1 cellular context compared by ENCODE assay signal in the genomic region with DNA sequence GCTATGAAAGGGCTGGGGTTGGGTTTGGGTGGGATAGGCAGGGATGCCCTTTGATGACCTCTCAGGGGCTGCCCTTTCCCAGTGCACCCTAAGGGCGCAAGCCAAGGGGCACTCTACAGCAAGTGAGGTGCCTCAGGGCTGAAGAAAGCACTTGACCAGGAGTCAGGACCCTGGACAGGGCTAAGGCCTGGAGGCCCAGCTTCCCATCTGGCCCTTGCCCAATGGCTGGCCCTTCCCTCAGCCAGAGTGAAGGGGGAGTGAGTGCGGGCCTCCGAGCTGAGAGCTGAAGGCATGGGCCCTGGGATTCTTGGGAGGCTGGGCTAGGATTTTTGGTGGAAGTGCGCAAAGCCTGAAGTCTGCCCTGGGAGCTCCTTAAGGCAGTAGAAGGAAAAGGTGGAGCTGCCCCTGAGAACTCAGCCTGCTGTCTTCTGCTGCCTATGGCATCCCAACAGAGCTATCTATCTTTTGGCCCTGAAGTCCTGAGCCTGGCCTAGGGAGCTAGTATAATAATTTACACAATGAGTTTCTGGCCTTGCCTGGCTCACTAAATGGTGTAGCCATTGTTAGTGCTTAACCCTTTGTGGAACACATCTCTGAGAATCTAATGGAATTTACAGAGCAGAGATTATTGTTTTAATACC.
TF ChIP-seq lines count a peak whose summit lies in the region.

No MANE protein-coding gene starts in this region.

TF ChIP-seq in HepG2, 621 proteins besides CTCF, POLR2A, EP300 and RAD21:
- TF ChIP-seq, protein P1, sequence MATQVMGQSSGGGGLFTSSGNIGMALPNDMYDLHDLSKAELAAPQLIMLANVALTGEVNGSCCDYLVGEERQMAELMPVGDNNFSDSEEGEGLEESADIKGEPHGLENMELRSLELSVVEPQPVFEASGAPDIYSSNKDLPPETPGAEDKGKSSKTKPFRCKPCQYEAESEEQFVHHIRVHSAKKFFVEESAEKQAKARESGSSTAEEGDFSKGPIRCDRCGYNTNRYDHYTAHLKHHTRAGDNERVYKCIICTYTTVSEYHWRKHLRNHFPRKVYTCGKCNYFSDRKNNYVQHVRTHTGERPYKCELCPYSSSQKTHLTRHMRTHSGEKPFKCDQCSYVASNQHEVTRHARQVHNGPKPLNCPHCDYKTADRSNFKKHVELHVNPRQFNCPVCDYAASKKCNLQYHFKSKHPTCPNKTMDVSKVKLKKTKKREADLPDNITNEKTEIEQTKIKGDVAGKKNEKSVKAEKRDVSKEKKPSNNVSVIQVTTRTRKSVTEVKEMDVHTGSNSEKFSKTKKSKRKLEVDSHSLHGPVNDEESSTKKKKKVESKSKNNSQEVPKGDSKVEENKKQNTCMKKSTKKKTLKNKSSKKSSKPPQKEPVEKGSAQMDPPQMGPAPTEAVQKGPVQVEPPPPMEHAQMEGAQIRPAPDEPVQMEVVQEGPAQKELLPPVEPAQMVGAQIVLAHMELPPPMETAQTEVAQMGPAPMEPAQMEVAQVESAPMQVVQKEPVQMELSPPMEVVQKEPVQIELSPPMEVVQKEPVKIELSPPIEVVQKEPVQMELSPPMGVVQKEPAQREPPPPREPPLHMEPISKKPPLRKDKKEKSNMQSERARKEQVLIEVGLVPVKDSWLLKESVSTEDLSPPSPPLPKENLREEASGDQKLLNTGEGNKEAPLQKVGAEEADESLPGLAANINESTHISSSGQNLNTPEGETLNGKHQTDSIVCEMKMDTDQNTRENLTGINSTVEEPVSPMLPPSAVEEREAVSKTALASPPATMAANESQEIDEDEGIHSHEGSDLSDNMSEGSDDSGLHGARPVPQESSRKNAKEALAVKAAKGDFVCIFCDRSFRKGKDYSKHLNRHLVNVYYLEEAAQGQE (IDR thresholded peaks at IDR 0.05; ENCODE audit: borderline replicate concordance in 1 of 2, low read depth in 1 of 2, low read length in 2 of 2) = peak; percentile 89 to 95
- peak; percentile 94 for TF ChIP-seq MIER2 (CRISPR knock-in tag; IDR thresholded peaks at IDR 0.05)
- TF ChIP-seq, protein P2, sequence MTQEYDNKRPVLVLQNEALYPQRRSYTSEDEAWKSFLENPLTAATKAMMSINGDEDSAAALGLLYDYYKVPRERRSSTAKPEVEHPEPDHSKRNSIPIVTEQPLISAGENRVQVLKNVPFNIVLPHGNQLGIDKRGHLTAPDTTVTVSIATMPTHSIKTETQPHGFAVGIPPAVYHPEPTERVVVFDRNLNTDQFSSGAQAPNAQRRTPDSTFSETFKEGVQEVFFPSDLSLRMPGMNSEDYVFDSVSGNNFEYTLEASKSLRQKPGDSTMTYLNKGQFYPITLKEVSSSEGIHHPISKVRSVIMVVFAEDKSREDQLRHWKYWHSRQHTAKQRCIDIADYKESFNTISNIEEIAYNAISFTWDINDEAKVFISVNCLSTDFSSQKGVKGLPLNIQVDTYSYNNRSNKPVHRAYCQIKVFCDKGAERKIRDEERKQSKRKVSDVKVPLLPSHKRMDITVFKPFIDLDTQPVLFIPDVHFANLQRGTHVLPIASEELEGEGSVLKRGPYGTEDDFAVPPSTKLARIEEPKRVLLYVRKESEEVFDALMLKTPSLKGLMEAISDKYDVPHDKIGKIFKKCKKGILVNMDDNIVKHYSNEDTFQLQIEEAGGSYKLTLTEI (CRISPR knock-in tag; conservative IDR thresholded peaks at IDR 0.05) = no peak
- 0 out of 2 replicates have a peak, but pooled peaks have one; percentile 22 for TF ChIP-seq ARNTL (CRISPR knock-in tag; IDR thresholded peaks at IDR 0.05)
- 0 out of 2 replicates have a peak, but pooled peaks have one; percentile 14 for TF ChIP-seq HOXA3 (CRISPR knock-in tag; IDR thresholded peaks at IDR 0.05)
- no peak for TF ChIP-seq NFYC (CRISPR knock-in tag; IDR thresholded peaks at IDR 0.05)
- TF ChIP-seq ZFX (CRISPR knock-in tag; IDR thresholded peaks at IDR 0.05; ENCODE audit: low read depth) = peak; percentile 36; the same call in 1 of the 2 replicates
- no peak for TF ChIP-seq ZNF552 (CRISPR knock-in tag; IDR thresholded peaks at IDR 0.05; ENCODE audit: borderline replicate concordance)
- TF ChIP-seq, protein P3, sequence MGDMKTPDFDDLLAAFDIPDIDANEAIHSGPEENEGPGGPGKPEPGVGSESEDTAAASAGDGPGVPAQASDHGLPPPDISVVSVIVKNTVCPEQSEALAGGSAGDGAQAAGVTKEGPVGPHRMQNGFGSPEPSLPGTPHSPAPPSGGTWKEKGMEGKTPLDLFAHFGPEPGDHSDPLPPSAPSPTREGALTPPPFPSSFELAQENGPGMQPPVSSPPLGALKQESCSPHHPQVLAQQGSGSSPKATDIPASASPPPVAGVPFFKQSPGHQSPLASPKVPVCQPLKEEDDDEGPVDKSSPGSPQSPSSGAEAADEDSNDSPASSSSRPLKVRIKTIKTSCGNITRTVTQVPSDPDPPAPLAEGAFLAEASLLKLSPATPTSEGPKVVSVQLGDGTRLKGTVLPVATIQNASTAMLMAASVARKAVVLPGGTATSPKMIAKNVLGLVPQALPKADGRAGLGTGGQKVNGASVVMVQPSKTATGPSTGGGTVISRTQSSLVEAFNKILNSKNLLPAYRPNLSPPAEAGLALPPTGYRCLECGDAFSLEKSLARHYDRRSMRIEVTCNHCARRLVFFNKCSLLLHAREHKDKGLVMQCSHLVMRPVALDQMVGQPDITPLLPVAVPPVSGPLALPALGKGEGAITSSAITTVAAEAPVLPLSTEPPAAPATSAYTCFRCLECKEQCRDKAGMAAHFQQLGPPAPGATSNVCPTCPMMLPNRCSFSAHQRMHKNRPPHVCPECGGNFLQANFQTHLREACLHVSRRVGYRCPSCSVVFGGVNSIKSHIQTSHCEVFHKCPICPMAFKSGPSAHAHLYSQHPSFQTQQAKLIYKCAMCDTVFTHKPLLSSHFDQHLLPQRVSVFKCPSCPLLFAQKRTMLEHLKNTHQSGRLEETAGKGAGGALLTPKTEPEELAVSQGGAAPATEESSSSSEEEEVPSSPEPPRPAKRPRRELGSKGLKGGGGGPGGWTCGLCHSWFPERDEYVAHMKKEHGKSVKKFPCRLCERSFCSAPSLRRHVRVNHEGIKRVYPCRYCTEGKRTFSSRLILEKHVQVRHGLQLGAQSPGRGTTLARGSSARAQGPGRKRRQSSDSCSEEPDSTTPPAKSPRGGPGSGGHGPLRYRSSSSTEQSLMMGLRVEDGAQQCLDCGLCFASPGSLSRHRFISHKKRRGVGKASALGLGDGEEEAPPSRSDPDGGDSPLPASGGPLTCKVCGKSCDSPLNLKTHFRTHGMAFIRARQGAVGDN (CRISPR knock-in tag; IDR thresholded peaks at IDR 0.05) = 0 out of 2 replicates have a peak, but pooled peaks have one; percentile 9
- TF ChIP-seq SALL1 (CRISPR knock-in tag; IDR thresholded peaks at IDR 0.05) = peak; percentile 17; the same call in 1 of the 2 replicates
- TF ChIP-seq, protein P4, sequence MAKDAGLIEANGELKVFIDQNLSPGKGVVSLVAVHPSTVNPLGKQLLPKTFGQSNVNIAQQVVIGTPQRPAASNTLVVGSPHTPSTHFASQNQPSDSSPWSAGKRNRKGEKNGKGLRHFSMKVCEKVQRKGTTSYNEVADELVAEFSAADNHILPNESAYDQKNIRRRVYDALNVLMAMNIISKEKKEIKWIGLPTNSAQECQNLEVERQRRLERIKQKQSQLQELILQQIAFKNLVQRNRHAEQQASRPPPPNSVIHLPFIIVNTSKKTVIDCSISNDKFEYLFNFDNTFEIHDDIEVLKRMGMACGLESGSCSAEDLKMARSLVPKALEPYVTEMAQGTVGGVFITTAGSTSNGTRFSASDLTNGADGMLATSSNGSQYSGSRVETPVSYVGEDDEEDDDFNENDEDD (CRISPR knock-in tag; IDR thresholded peaks at IDR 0.05; ENCODE audit: borderline replicate concordance) = no peak
- no peak for TF ChIP-seq ZNF563 (CRISPR knock-in tag; IDR thresholded peaks at IDR 0.05)
- no peak for TF ChIP-seq MTF2 (CRISPR knock-in tag; IDR thresholded peaks at IDR 0.05; ENCODE audit: borderline replicate concordance)
- TF ChIP-seq, protein P5, sequence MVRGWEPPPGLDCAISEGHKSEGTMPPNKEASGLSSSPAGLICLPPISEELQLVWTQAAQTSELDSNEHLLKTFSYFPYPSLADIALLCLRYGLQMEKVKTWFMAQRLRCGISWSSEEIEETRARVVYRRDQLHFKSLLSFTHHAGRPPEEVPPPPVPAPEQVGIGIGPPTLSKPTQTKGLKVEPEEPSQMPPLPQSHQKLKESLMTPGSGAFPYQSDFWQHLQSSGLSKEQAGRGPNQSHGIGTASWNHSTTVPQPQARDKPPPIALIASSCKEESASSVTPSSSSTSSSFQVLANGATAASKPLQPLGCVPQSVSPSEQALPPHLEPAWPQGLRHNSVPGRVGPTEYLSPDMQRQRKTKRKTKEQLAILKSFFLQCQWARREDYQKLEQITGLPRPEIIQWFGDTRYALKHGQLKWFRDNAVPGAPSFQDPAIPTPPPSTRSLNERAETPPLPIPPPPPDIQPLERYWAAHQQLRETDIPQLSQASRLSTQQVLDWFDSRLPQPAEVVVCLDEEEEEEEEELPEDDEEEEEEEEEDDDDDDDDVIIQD (CRISPR knock-in tag; IDR thresholded peaks at IDR 0.05; ENCODE audit: low read depth) = no peak
- TF ChIP-seq, protein P6, sequence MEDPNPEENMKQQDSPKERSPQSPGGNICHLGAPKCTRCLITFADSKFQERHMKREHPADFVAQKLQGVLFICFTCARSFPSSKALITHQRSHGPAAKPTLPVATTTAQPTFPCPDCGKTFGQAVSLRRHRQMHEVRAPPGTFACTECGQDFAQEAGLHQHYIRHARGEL (CRISPR knock-in tag; IDR thresholded peaks at IDR 0.05) = no peak
